Comparison of ENCODE assay signal across 13 cellular contexts in genomic region chr2:197909377-197909776, GRCh38.
A peak's percentile ranks its signal among the peaks of the same experiment; 100 is the strongest.
DNase-seq lines count a peak whose midpoint lies in the region; ATAC-seq and TF ChIP-seq lines count a peak whose summit lies in the region.
"Had no signal": no experiment of that assay in that cellular context is flagged by ENCODE, and none has a peak within 500 bp of the region (broad histone marks: within the 10 kb centered on the region; RNA-seq: fewer than 3 reads in every experiment).

No MANE protein-coding gene starts in this region.

- 59 to 74% methylated on average over 4 of the region's 4 CpGs for WGBS in thyroid gland, 2 donors

- H2AFZ ChIP-seq in Karpas-422 (ENCODE audit: low read length) = no peak overlapping the region

- intact Hi-C loops in dorsolateral prefrontal cortex (cut with DNase I) (no loop called here), thyroid gland (cut with DNase I) (no loop called here)

- H3K36me3 ChIP-seq in thyroid gland (no peaks in the 10 kb centered on the region), Karpas-422 (ENCODE audit: insufficient read depth, low read length) (no peaks in the 10 kb centered on the region)
- H3K36me3 ChIP-seq: transverse colon had no signal

- H4K20me1 ChIP-seq in Karpas-422 (ENCODE audit: insufficient read depth, low read depth, low read length) = no peaks in the 10 kb centered on the region

- H3K9me2 ChIP-seq in Karpas-422 (replicated peaks; ENCODE audit: insufficient read depth, low read length) = no peaks in the 10 kb centered on the region

- no peak overlapping the region for H3K9ac ChIP-seq in Karpas-422 (ENCODE audit: low read length)

- H3K27me3 ChIP-seq in dorsolateral prefrontal cortex = no peaks in the 10 kb centered on the region
- H3K27me3 ChIP-seq in thyroid gland = no peaks in the 10 kb centered on the region
- 0 out of 2 replicates have a peak, but pooled peaks cover 3% of the 10 kb centered on the region for H3K27me3 ChIP-seq in Karpas-422 (ENCODE audit: low read length)
- H3K27me3 ChIP-seq: transverse colon had no signal

- no peak for TF ChIP-seq POLR2A in thyroid gland (IDR thresholded peaks at IDR 0.05)

- ATAC-seq in omental fat pad (ENCODE audit: low FRiP score) = peak; percentile 59
- no peak for ATAC-seq in GM18861 (IDR thresholded peaks at IDR 0.05; ENCODE audit: unreplicated experiment)
- ATAC-seq in HG03175 (IDR thresholded peaks at IDR 0.05; ENCODE audit: unreplicated experiment) = no peak

- peaks cover 4 to 7% of the 10 kb centered on the region in 2 donors for H3K4me1 ChIP-seq in thyroid gland
- H3K4me1 ChIP-seq in Karpas-422 (ENCODE audit: low read length) = no peaks in the 10 kb centered on the region

- no peak overlapping the region for H3K4me3 ChIP-seq in dorsolateral prefrontal cortex
- no peak overlapping the region for H3K4me3 ChIP-seq in thyroid gland (replicated peaks in 1 of 3)
- H3K4me3 ChIP-seq in Karpas-422 (ENCODE audit: low read length) = no peak overlapping the region
- H3K4me3 ChIP-seq: transverse colon had no signal

- DNase-seq in EH (ENCODE audit: low read depth) (peak; percentile 91), HT1080 (ENCODE audit: low read depth) (peak; percentile 79), dorsolateral prefrontal cortex (peak in 4 of 10 donors; percentile 10 to 54 (median 32)), omental fat pad (ENCODE audit: low spot score) (no peak), thyroid gland (no peak), Karpas-422 (no peak)
- DNase-seq: activated B cell treated with CpG ODN at 0.5 μM for 24 hours, foreskin melanocyte, naive B cell, NCI-H1048, transverse colon had no signal

- H3K9me3 ChIP-seq in thyroid gland (no peaks in the 10 kb centered on the region), Karpas-422 (ENCODE audit: low read length) (no peaks in the 10 kb centered on the region)
- H3K9me3 ChIP-seq: transverse colon had no signal

- H3K4me2 ChIP-seq in Karpas-422 (ENCODE audit: low read depth, low read length, poor library complexity, severe bottlenecking) = no peak overlapping the region

- no peaks in the 10 kb centered on the region for H3K79me2 ChIP-seq in Karpas-422 (ENCODE audit: low read length)

- TF ChIP-seq CTCF in dorsolateral prefrontal cortex (IDR thresholded peaks at IDR 0.05 in 54 of 56, conservative IDR thresholded peaks at IDR 0.05 in 2 of 56; ENCODE audit: low read depth in 1 of 56, partially characterized antibody in 56 of 56) = no peak
- no peak for TF ChIP-seq CTCF in omental fat pad (IDR thresholded peaks at IDR 0.05)
- no peak for TF ChIP-seq CTCF in thyroid gland (IDR thresholded peaks at IDR 0.05)

- peak overlapping the region in 35 of 59 donors; percentile 0 to 61 (median 31) for H3K27ac ChIP-seq in dorsolateral prefrontal cortex
- no peak overlapping the region for H3K27ac ChIP-seq in thyroid gland
- H3K27ac ChIP-seq in Karpas-422 (ENCODE audit: low read length) = no peak overlapping the region
- H3K27ac ChIP-seq: transverse colon had no signal

Comparison
In these comparisons a context has a peak if more than half of its experiments do, and no peak if none do; other contexts are left out.
1. DNase-seq: peak in EH (single experiment) and HT1080 (single experiment); none in omental fat pad (single experiment), thyroid gland (0 of 2) and Karpas-422 (single experiment).
2. H3K27ac ChIP-seq: peak in dorsolateral prefrontal cortex (35 of 59); none in thyroid gland (0 of 3) and Karpas-422 (single experiment).